In genomic region chr13:20828540-20829364, GRCh38 we compare ENCODE assay signal across 8 cellular contexts. TPM values are rescaled to one million over a fixed set of nuclear protein-coding genes. Genes with fewer than 3 reads are reported as not detected.
DNase-seq lines count a peak whose midpoint lies in the region; ATAC-seq and TF ChIP-seq lines count a peak whose summit lies in the region.

No MANE protein-coding gene starts in this region.

- peaks cover 49% of the 10 kb centered on the region for H3K4me1 Mint-ChIP-seq in nephron

- no peaks in the 10 kb centered on the region for H3K27me3 Mint-ChIP-seq in nephron (ENCODE audit: low read depth)

- DNase-seq in DMS153 treated with DMSO at 0.1 percent for 48 hours (lab: John Stamatoyannopoulos, UW; ENCODE audit: unreplicated experiment) (peak; percentile 39), GM20000 (ENCODE audit: low spot score) (peak; percentile 50), NCI-H2081 treated with DMSO at 0.1 percent for 48 hours (lab: John Stamatoyannopoulos, UW) (peak; percentile 4), esophagus squamous epithelium (lab: John Stamatoyannopoulos, UW) (no peak), ureter (ENCODE audit: low spot score) (no peak)
- DNase-seq in activated CD4-positive, alpha-beta T cell treated with anti-CD3 and anti-CD28 coated beads, Interleukin-2, amount 50 U/mL, for 1 hour: peak; percentile 14

- H3K27me3 ChIP-seq in esophagus squamous epithelium: no peaks in the 10 kb centered on the region

- intact Hi-C loops in esophagus squamous epithelium (cut with DNase I): loop anchor here (10.0 kb wide), 1 partner anchor 334 kb away; no protein-coding TSS in a partner anchor

- H3K9me3 Mint-ChIP-seq in nephron: no peaks in the 10 kb centered on the region

- WGBS in esophagus squamous epithelium, 2 donors: 5 to 14% methylated on average over 5 of the region's 5 CpGs

- H3K4me3 Mint-ChIP-seq in nephron: peak overlapping the region in 2 of 3 experiments; percentile 9 to 46

- H3K27ac Mint-ChIP-seq in nephron: peak overlapping the region; percentile 40 to 76 (median 45)

- H3K36me3 ChIP-seq in esophagus squamous epithelium: peaks cover 0 to 3% (median 0%) of the 10 kb centered on the region in 3 donors

- TF ChIP-seq POLR2A in esophagus squamous epithelium (IDR thresholded peaks at IDR 0.05): no peak

- H3K36me3 Mint-ChIP-seq in nephron (ENCODE audit: low read depth): peaks cover 7% of the 10 kb centered on the region

- H3K27ac ChIP-seq in esophagus squamous epithelium: peak overlapping the region; percentile 2 to 68 (median 50)

- ATAC-seq in GM19351 (IDR thresholded peaks at IDR 0.05; ENCODE audit: unreplicated experiment): no peak

- no peaks in the 10 kb centered on the region for H3K9me3 ChIP-seq in esophagus squamous epithelium

- H3K4me1 ChIP-seq in esophagus squamous epithelium: peaks cover 0 to 14% (median 0%) of the 10 kb centered on the region in 3 donors

- TF ChIP-seq CTCF in GM20000 (IDR thresholded peaks at IDR 0.05; ENCODE audit: extremely low read depth, missing control alignments): peak; percentile 56
- peak; percentile 67 to 82 (median 79) for TF ChIP-seq CTCF in esophagus squamous epithelium (IDR thresholded peaks at IDR 0.05)
- TF ChIP-seq CTCF in nephron (IDR thresholded peaks at IDR 0.05; ENCODE audit: unreplicated experiment in 3 of 3): peak; percentile 68 to 77 (median 72)

- H3K4me3 ChIP-seq in esophagus squamous epithelium: peak overlapping the region in 2 of 4 donors; percentile 11 to 37

RNA-seq across cellular contexts. Expression of gene EEF1AKMT1, which starts 55.0 kb away (rescaled TPM):
- total RNA-seq in esophagus squamous epithelium: 1 to 10 TPM; 2.2 to 8.4 (median 5.9) TPM
- total RNA-seq in ureter: 14.2 TPM

Comparison
In these comparisons a context has a peak if more than half of its experiments do, and no peak if none do; other contexts are left out.
1. DNase-seq: peak in DMS153 treated with DMSO at 0.1 percent for 48 hours (single experiment), GM20000 (single experiment), NCI-H2081 treated with DMSO at 0.1 percent for 48 hours (single experiment) and activated CD4-positive, alpha-beta T cell treated with anti-CD3 and anti-CD28 coated beads, Interleukin-2, amount 50 U/mL, for 1 hour (single experiment); none in esophagus squamous epithelium (single experiment) and ureter (single experiment).
2. Peak in every context shown above with its lines, with median percentiles within 50 percentile points of each other: CTCF ChIP-seq.